In genomic region chr12:111823891-111824290, GRCh38 we compare ENCODE assay signal across 1 cellular context.
TF ChIP-seq lines count a peak whose summit lies in the region.

No MANE protein-coding gene starts in this region.

TF ChIP-seq in HCT116, 20 proteins besides CTCF, POLR2A, EP300 and RAD21 (continued from another document):
- TF ChIP-seq REST (IDR thresholded peaks at IDR 0.05; ENCODE audit: low read depth) = no peak
- TF ChIP-seq JUND (IDR thresholded peaks at IDR 0.05) = no peak
- TF ChIP-seq CEBPB (IDR thresholded peaks at IDR 0.05; ENCODE audit: low read depth) = no peak
- no peak for TF ChIP-seq TCF7L2 (IDR thresholded peaks at IDR 0.05; ENCODE audit: borderline replicate concordance, extremely low read depth, insufficient read depth, insufficient read length)
- no peak for TF ChIP-seq POLR2AphosphoS5 (IDR thresholded peaks at IDR 0.05; ENCODE audit: low read depth, low read length)
- TF ChIP-seq FOSL1 (IDR thresholded peaks at IDR 0.05; ENCODE audit: low read depth) = no peak
- no peak for TF ChIP-seq MAX (IDR thresholded peaks at IDR 0.05)
- no peak for TF ChIP-seq EZH2 (IDR thresholded peaks at IDR 0.05)
- no peak for TF ChIP-seq SIN3A (IDR thresholded peaks at IDR 0.05; ENCODE audit: low read depth)
- no peak for TF ChIP-seq EGR1 (IDR thresholded peaks at IDR 0.05; ENCODE audit: low read depth)
- TF ChIP-seq ZBTB33 (IDR thresholded peaks at IDR 0.05; ENCODE audit: extremely low read depth, insufficient replicate concordance, low read length) = no peak
- TF ChIP-seq ATF3 (IDR thresholded peaks at IDR 0.05) = no peak
TF ChIP-seq in HCT116: peak in this region for 0.
